ENCODE assay signal across 12 cellular contexts in genomic region chr12:109612975-109613502, GRCh38. TPM values are rescaled to one million over a fixed set of nuclear protein-coding genes. Genes with fewer than 3 reads are reported as not detected.
DNase-seq lines count a peak whose midpoint lies in the region; ATAC-seq and TF ChIP-seq lines count a peak whose summit lies in the region.
"Had no signal": no experiment of that assay in that cellular context is flagged by ENCODE, and none has a peak within 500 bp of the region (broad histone marks: within the 10 kb centered on the region; RNA-seq: fewer than 3 reads in every experiment).

No MANE protein-coding gene starts in this region.

- peaks cover 9% of the 10 kb centered on the region for H3K4me1 Mint-ChIP-seq in neural crest cell
- H3K4me1 Mint-ChIP-seq: activated naive CD4-positive, alpha-beta T cell treated with anti-CD3 and anti-CD28 coated beads, Interleukin-2, amount 50 U/mL, for 24 hours had no signal

- peaks cover 18% of the 10 kb centered on the region for H3K27me3 Mint-ChIP-seq in neural crest cell (ENCODE audit: low read depth)

- DNase-seq in NCI-H1417 (lab: John Stamatoyannopoulos, UW) (peak in 2 of 3 experiments; percentile 48 to 79), NCI-H1417 treated with DMSO at 0.1 percent for 48 hours (lab: John Stamatoyannopoulos, UW) (no peak), LNCaP clone FGC (ENCODE audit: low read depth) (no peak), cardiac fibroblast (ENCODE audit: low read depth in 2 of 2) (peak; percentile 21 to 36), neural crest cell (ENCODE audit: low read depth, low spot score) (no peak), NCI-H345 (lab: John Stamatoyannopoulos, UW) (no peak), COR-L47 (lab: John Stamatoyannopoulos, UW) (no peak)
- DNase-seq: hippocampal formation, SW 1271 had no signal

- peak; percentile 26; the same call in 1 of the 2 replicates for TF ChIP-seq CTCF in LNCaP clone FGC (IDR thresholded peaks at IDR 0.05; ENCODE audit: control insufficient read depth, extremely low read depth, insufficient read depth)
- TF ChIP-seq CTCF in cardiac fibroblast (IDR thresholded peaks at IDR 0.05; ENCODE audit: low read depth, low read length) = peak; percentile 39
- peak; percentile 45 for TF ChIP-seq CTCF in neural crest cell (conservative IDR thresholded peaks at IDR 0.05)

- no peak overlapping the region for H3K27ac Mint-ChIP-seq in neural crest cell (ENCODE audit: unreplicated experiment)
- H3K27ac Mint-ChIP-seq: activated naive CD4-positive, alpha-beta T cell treated with anti-CD3 and anti-CD28 coated beads, Interleukin-2, amount 50 U/mL, for 24 hours; stimulated activated naive CD8-positive, alpha-beta T cell treated with anti-CD3 and anti-CD28 coated beads, Interleukin-15, Interleukin-2, amounts not matched to agents 100 ng/mL and 50 ng/mL, for 24 hours had no signal

- H3K4me3 ChIP-seq in LNCaP clone FGC (ENCODE audit: low read depth, low read length) = no peak overlapping the region
- H3K4me3 ChIP-seq in cardiac fibroblast (replicated peaks in 1 of 2; ENCODE audit: low read depth in 2 of 2, low read length in 2 of 2) = no peak overlapping the region

- no peaks in the 10 kb centered on the region for H3K36me3 Mint-ChIP-seq in neural crest cell (ENCODE audit: low read depth)
- H3K36me3 Mint-ChIP-seq: activated naive CD4-positive, alpha-beta T cell treated with anti-CD3 and anti-CD28 coated beads, Interleukin-2, amount 50 U/mL, for 24 hours had no signal

- ATAC-seq in activated CD4-positive, CD25-positive, alpha-beta regulatory T cell treated with anti-CD3 and anti-CD28 coated beads, Interleukin-2, amount 50 U/mL, for 24 hours = no peak

- no peak overlapping the region for H3K4me3 Mint-ChIP-seq in neural crest cell
- H3K4me3 Mint-ChIP-seq: activated naive CD4-positive, alpha-beta T cell treated with anti-CD3 and anti-CD28 coated beads, Interleukin-2, amount 50 U/mL, for 24 hours; stimulated activated naive CD8-positive, alpha-beta T cell treated with anti-CD3 and anti-CD28 coated beads, Interleukin-15, Interleukin-2, amounts not matched to agents 100 ng/mL and 50 ng/mL, for 24 hours had no signal

- no peaks in the 10 kb centered on the region for H3K9me3 Mint-ChIP-seq in neural crest cell
- H3K9me3 Mint-ChIP-seq: activated naive CD4-positive, alpha-beta T cell treated with anti-CD3 and anti-CD28 coated beads, Interleukin-2, amount 50 U/mL, for 24 hours; stimulated activated naive CD8-positive, alpha-beta T cell treated with anti-CD3 and anti-CD28 coated beads, Interleukin-15, Interleukin-2, amounts not matched to agents 100 ng/mL and 50 ng/mL, for 24 hours had no signal

RNA-seq across cellular contexts. Expression of gene MVK, which starts 39.4 kb away (rescaled TPM):
- total RNA-seq in neural crest cell = 59.3 and 63.9 TPM in 2 replicates

RNA-seq across cellular contexts. Expression of gene MMAB, which starts 39.7 kb away (rescaled TPM):
- 84.9 and 95.6 TPM in 2 replicates for total RNA-seq in neural crest cell

Comparison
In these comparisons a context has a peak if more than half of its experiments do, and no peak if none do; other contexts are left out.
1. DNase-seq: peak in NCI-H1417 (2 of 3) and cardiac fibroblast (2 of 2); none in NCI-H1417 treated with DMSO at 0.1 percent for 48 hours (single experiment), LNCaP clone FGC (single experiment), neural crest cell (single experiment), NCI-H345 (single experiment) and COR-L47 (single experiment).
2. Peak in every context shown above with its lines, with median percentiles within 50 percentile points of each other: CTCF ChIP-seq.